ENCODE assay signal across 8 cellular contexts in the genomic region with DNA sequence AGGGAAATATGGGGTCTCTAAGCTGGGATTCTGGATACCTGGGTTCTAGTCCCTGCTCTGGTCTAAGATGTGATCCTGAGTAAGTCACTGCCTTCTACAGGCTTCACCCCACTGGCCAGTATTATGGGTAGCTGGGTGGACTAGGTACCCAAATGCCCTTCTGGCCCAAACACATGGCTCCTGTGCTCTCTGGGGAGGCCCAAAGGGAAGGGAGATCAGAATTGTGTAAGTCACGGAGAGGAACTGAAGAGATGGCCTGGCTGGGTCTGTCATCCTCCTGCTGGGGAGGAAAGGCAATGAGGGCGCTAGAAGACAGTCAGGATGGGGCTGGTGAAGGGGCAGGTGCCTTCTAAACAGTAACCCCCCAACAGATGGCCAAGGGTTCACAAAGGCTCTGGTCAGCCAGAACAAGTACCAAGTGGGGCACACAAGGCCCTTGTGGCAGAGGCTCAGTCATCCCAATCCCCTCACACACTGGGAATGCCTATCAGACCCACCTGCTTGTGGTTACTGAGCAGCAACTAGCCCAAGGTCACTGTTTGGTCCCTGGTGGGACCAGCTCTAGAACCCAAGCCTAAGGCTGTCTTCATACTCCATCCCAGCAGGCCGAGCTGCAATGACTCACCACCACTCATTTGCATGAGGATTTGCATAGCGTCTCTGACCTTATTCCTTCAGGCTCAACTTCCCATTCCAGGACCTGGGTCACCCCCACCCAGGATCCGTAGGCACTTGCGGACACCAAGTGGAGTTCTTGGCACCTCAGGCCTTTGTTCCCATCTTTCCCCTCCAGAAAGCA. TPM values are rescaled to one million over a fixed set of nuclear protein-coding genes. Genes with fewer than 3 reads are reported as not detected.
DNase-seq lines count a peak whose midpoint lies in the region; ATAC-seq, FAIRE-seq and TF ChIP-seq lines count a peak whose summit lies in the region.

No MANE protein-coding gene starts in this region.

- no peak overlapping the region; the same call in 2 of the 3 replicates for H3K4me3 Mint-ChIP-seq in GM23338
- H3K4me3 Mint-ChIP-seq in activated naive CD8-positive, alpha-beta T cell treated with anti-CD3 and anti-CD28 coated beads for 36 hours: peak overlapping the region; percentile 10

- POLR2A ChIA-PET in A549 (lab: Yijun Ruan, JAX): interaction anchor here (1.1 to 1.6 kb wide), 5 partner anchors 10 to 100 kb away, joined by 3 to 9 read pairs (median 5); a partner anchor contains a TSS

- H3K79me2 ChIP-seq in GM23338 (replicated peaks; ENCODE audit: insufficient read depth): peaks cover 75% of the 10 kb centered on the region

- WGBS in A549 (ENCODE audit: missing lambda C conversion rate): 90% methylated on average over 6 of the region's 6 CpGs

- no peaks in the 10 kb centered on the region for H3K27me3 ChIP-seq in GM23338 (ENCODE audit: insufficient read depth)
- H3K27me3 ChIP-seq in muscle layer of colon (ENCODE audit: control insufficient read depth in 1 of 2, insufficient read depth in 2 of 2, low read length in 2 of 2): no peaks in the 10 kb centered on the region

- H3K9me2 ChIP-seq in GM23338 (ENCODE audit: insufficient read depth): no peaks in the 10 kb centered on the region

- ATAC-seq in A549 (no peak), GM23338 (no peak), GM18909 (IDR thresholded peaks at IDR 0.05; ENCODE audit: poor library complexity, unreplicated experiment) (no peak), HG03045 (IDR thresholded peaks at IDR 0.05; ENCODE audit: unreplicated experiment) (no peak)

- TF ChIP-seq CTCF in A549 (IDR thresholded peaks at IDR 0.05): no peak
- no peak for TF ChIP-seq CTCF in GM23338 (conservative IDR thresholded peaks at IDR 0.05; ENCODE audit: low read depth in 2 of 2)

- H3K4me1 Mint-ChIP-seq in GM23338: peaks cover 80% of the 10 kb centered on the region
- H3K4me1 Mint-ChIP-seq in activated naive CD8-positive, alpha-beta T cell treated with anti-CD3 and anti-CD28 coated beads for 36 hours: peaks cover 96% of the 10 kb centered on the region

- H3K27ac Mint-ChIP-seq in GM23338: no peak overlapping the region; the same call in 1 of the 2 replicates
- peak overlapping the region; percentile 76 for H3K27ac Mint-ChIP-seq in activated naive CD8-positive, alpha-beta T cell treated with anti-CD3 and anti-CD28 coated beads for 36 hours

- no peak for TF ChIP-seq POLR2A in A549 (IDR thresholded peaks at IDR 0.05; ENCODE audit: low read length)

- peaks cover 14% of the 10 kb centered on the region for H4K20me1 ChIP-seq in GM23338 (replicated peaks; ENCODE audit: insufficient read depth)

- FAIRE-seq in A549 (lab: Jason Lieb, UNC): no peak

- DNase-seq in A549 (ENCODE audit: low read depth in 1 of 2, low spot score in 1 of 2): no peak
- no peak for DNase-seq in GM23338 (ENCODE audit: low spot score)
- DNase-seq in activated naive CD8-positive, alpha-beta T cell treated with anti-CD3 and anti-CD28 coated beads for 36 hours: no peak
- DNase-seq in stimulated activated CD4-positive, alpha-beta T cell treated with anti-CD3 and anti-CD28 coated beads, Interleukin-1b, Interleukin-23, amount 100 ng/mL, for 48 hours: no peak
- no peak for DNase-seq in ureter (ENCODE audit: low spot score)

- H3K4me3 ChIP-seq in A549 (no peak overlapping the region), GM23338 (peak overlapping the region; percentile 53), muscle layer of colon (ENCODE audit: low read depth in 1 of 2, low read length in 2 of 2) (peak overlapping the region in 1 of 2 donors; percentile 58)

- no peak for TF ChIP-seq EP300 in A549 (IDR thresholded peaks at IDR 0.05)

- H3K9me3 ChIP-seq in A549: no peaks in the 10 kb centered on the region
- no peaks in the 10 kb centered on the region for H3K9me3 ChIP-seq in muscle layer of colon (ENCODE audit: low read length)

- peak overlapping the region; percentile 72 for H3K4me2 ChIP-seq in A549
- H3K4me2 ChIP-seq in GM23338: peak overlapping the region; percentile 80

- CTCF ChIA-PET in A549 (lab: Yijun Ruan, JAX): interaction anchor here (0.6 to 31.7 kb wide), 10 partner anchors 8 to 135 kb away, joined by 3 to 474 read pairs (median 4); a partner anchor contains a TSS

- H3F3A ChIP-seq in GM23338 (replicated peaks; ENCODE audit: low read depth): no peaks in the 10 kb centered on the region

- H3K9ac ChIP-seq in muscle layer of colon (ENCODE audit: low read length): peak overlapping the region; percentile 54

- H3K9me3 Mint-ChIP-seq in GM23338: no peaks in the 10 kb centered on the region; the same call in 2 of the 3 replicates
- H3K9me3 Mint-ChIP-seq in activated naive CD8-positive, alpha-beta T cell treated with anti-CD3 and anti-CD28 coated beads for 36 hours: no peaks in the 10 kb centered on the region

- H3K36me3 Mint-ChIP-seq in GM23338 (ENCODE audit: low read depth): peaks cover 5% of the 10 kb centered on the region; the same call in 2 of the 3 replicates
- peaks cover 17% of the 10 kb centered on the region for H3K36me3 Mint-ChIP-seq in activated naive CD8-positive, alpha-beta T cell treated with anti-CD3 and anti-CD28 coated beads for 36 hours

- peaks cover 17% of the 10 kb centered on the region for H3K27me3 Mint-ChIP-seq in GM23338 (ENCODE audit: insufficient read depth, low read depth, poor library complexity)
- no peaks in the 10 kb centered on the region for H3K27me3 Mint-ChIP-seq in activated naive CD8-positive, alpha-beta T cell treated with anti-CD3 and anti-CD28 coated beads for 36 hours

- H3K27ac ChIP-seq in A549: peak overlapping the region; percentile 48 to 75; a peak in 5 of 6 replicates
- 0 out of 2 replicates have a peak overlapping the region, but pooled peaks have one; percentile 45 for H3K27ac ChIP-seq in GM23338 (ENCODE audit: low read depth)
- peak overlapping the region; percentile 45 for H3K27ac ChIP-seq in muscle layer of colon (ENCODE audit: low read depth, low read length)

- H3K4me1 ChIP-seq in A549 (peaks cover 84% of the 10 kb centered on the region), GM23338 (ENCODE audit: insufficient read depth) (peaks cover 57% of the 10 kb centered on the region), muscle layer of colon (ENCODE audit: insufficient read depth, low read length) (peaks cover 96% of the 10 kb centered on the region)

- H3K36me3 ChIP-seq in GM23338 (ENCODE audit: insufficient read depth): no peaks in the 10 kb centered on the region; the same call in 1 of the 2 replicates
- H3K36me3 ChIP-seq in muscle layer of colon (ENCODE audit: insufficient read depth, low read length): peaks cover 17% of the 10 kb centered on the region

- no peak for TF ChIP-seq RAD21 in A549 (conservative IDR thresholded peaks at IDR 0.05 in 1 of 2, IDR thresholded peaks at IDR 0.05 in 1 of 2)

- no peak overlapping the region for H2AFZ ChIP-seq in GM23338

TF ChIP-seq in A549, 52 proteins besides CTCF, POLR2A, EP300 and RAD21:
- no peak for TF ChIP-seq FOSL2 (IDR thresholded peaks at IDR 0.05)
- peak; percentile 34 for TF ChIP-seq FOSL2 (CRISPR knock-in tag; IDR thresholded peaks at IDR 0.05)
- no peak for TF ChIP-seq HEYL (CRISPR knock-in tag; IDR thresholded peaks at IDR 0.05)
- no peak for TF ChIP-seq CBX8 (IDR thresholded peaks at IDR 0.05)
- no peak for TF ChIP-seq HOXB5 (CRISPR knock-in tag; IDR thresholded peaks at IDR 0.05)

TF ChIP-seq in GM23338, 12 proteins besides CTCF, POLR2A, EP300 and RAD21:
- TF ChIP-seq, protein P1, sequence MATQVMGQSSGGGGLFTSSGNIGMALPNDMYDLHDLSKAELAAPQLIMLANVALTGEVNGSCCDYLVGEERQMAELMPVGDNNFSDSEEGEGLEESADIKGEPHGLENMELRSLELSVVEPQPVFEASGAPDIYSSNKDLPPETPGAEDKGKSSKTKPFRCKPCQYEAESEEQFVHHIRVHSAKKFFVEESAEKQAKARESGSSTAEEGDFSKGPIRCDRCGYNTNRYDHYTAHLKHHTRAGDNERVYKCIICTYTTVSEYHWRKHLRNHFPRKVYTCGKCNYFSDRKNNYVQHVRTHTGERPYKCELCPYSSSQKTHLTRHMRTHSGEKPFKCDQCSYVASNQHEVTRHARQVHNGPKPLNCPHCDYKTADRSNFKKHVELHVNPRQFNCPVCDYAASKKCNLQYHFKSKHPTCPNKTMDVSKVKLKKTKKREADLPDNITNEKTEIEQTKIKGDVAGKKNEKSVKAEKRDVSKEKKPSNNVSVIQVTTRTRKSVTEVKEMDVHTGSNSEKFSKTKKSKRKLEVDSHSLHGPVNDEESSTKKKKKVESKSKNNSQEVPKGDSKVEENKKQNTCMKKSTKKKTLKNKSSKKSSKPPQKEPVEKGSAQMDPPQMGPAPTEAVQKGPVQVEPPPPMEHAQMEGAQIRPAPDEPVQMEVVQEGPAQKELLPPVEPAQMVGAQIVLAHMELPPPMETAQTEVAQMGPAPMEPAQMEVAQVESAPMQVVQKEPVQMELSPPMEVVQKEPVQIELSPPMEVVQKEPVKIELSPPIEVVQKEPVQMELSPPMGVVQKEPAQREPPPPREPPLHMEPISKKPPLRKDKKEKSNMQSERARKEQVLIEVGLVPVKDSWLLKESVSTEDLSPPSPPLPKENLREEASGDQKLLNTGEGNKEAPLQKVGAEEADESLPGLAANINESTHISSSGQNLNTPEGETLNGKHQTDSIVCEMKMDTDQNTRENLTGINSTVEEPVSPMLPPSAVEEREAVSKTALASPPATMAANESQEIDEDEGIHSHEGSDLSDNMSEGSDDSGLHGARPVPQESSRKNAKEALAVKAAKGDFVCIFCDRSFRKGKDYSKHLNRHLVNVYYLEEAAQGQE (IDR thresholded peaks at IDR 0.05; ENCODE audit: unreplicated experiment): no peak
- TF ChIP-seq EZH2 (IDR thresholded peaks at IDR 0.05; ENCODE audit: low read depth, unreplicated experiment): no peak

RNA-seq across cellular contexts. Expression of a gene that starts 9.2 kb away (rescaled TPM):
- polyA plus RNA-seq in A549 (2011; rRNA removed): 16.8 and 20.8 TPM in 2 replicates
- 24.1 and 35.9 TPM in 2 replicates for polyA plus RNA-seq in A549 (2012; cell fraction: cytosol; rRNA removed)
- polyA plus RNA-seq in A549 (2012; cell fraction: nucleus; rRNA removed): 93.8 and 94.5 TPM in 2 replicates
- polyA plus RNA-seq in A549 (2017; fragmentation: RNase III; extraction: RNeasy Plus Mini Kit Qiagen cat#74134 plus additional on column Dnase treatment): 20.7 to 23.4 TPM (median 22.8 TPM) in 3 replicates
- polyA minus RNA-seq in A549 (2011; rRNA and poly(A)+ RNA removed): 22.8 and 26.8 TPM in 2 replicates
- 9.7 and 15.5 TPM in 2 replicates for total RNA-seq in GM23338 (2014; rRNA removed; shearing (Covaris generic))
- 10.4 and 10.6 TPM in 2 replicates for polyA plus RNA-seq in GM23338 (2016; fragmentation: Nextera tagmentation; extraction: Ambion mirVana)
- 10 to 100 TPM; 25.7 to 27.8 TPM for total RNA-seq in activated naive CD8-positive, alpha-beta T cell treated with anti-CD3 and anti-CD28 coated beads for 36 hours
- total RNA-seq in ureter: 55.3 TPM
